In genomic region chr5:39217365-39218281, GRCh38 we compare ENCODE assay signal across 8 cellular contexts. TPM values are rescaled to one million over a fixed set of nuclear protein-coding genes. Genes with fewer than 3 reads are reported as not detected.
DNase-seq lines count a peak whose midpoint lies in the region; ATAC-seq, FAIRE-seq and TF ChIP-seq lines count a peak whose summit lies in the region.

No MANE protein-coding gene starts in this region.

- dilution Hi-C loops in mammary epithelial cell (cut with HindIII; ENCODE audit: low sequenced_read_pairs), result no loop called here

- DNase-seq in NCI-H2227 (lab: John Stamatoyannopoulos, UW; ENCODE audit: unreplicated experiment) (peak; percentile 75), WERI-Rb-1 (peak; percentile 62), mammary epithelial cell (peak; percentile 78), islet precursor cell (peak; percentile 73)
- peak; percentile 26 to 54 for DNase-seq in stimulated activated CD4-positive, alpha-beta T cell treated with anti-CD3 and anti-CD28 coated beads, Interleukin-15, amount 100 ng/mL, for 1 hour (ENCODE audit: low read depth in 1 of 2, low spot score in 1 of 2)

- TF ChIP-seq CTCF in WERI-Rb-1 (IDR thresholded peaks at IDR 0.05; ENCODE audit: low read depth, low read length), result peak; percentile 87
- TF ChIP-seq CTCF in mammary epithelial cell (conservative IDR thresholded peaks at IDR 0.05 in 1 of 2, IDR thresholded peaks at IDR 0.05 in 1 of 2; ENCODE audit: extremely low read depth in 1 of 2, insufficient read depth in 1 of 2, low read depth in 1 of 2, low read length in 2 of 2), result peak; percentile 97 to 99

- ATAC-seq in GM18511 (IDR thresholded peaks at IDR 0.05; ENCODE audit: unreplicated experiment) (peak; percentile 89), HG03060 (IDR thresholded peaks at IDR 0.05; ENCODE audit: low read depth, unreplicated experiment) (peak; percentile 71)

- no peaks in the 10 kb centered on the region for H4K20me1 ChIP-seq in mammary epithelial cell (ENCODE audit: insufficient read depth, low read length)

- no peaks in the 10 kb centered on the region for H3K27me3 ChIP-seq in WERI-Rb-1 (ENCODE audit: insufficient read depth, low read depth, severe bottlenecking)
- H3K27me3 ChIP-seq in mammary epithelial cell (ENCODE audit: insufficient read depth, low read length), result no peaks in the 10 kb centered on the region

- 63% methylated on average over 16 of the region's 16 CpGs for WGBS in mammary epithelial cell (ENCODE audit: low coverage, missing lambda C conversion rate)

- in situ Hi-C loops in mammary epithelial cell (cut with MboI; ENCODE audit: low sequenced_read_pairs in 2 of 2), result loop anchor here (5.0 kb wide), 1 partner anchor 65 kb away; no protein-coding TSS in a partner anchor

- H3K4me2 ChIP-seq in mammary epithelial cell (ENCODE audit: insufficient read depth, low read depth, low read length), result no peak overlapping the region

- H3K9me3 ChIP-seq in WERI-Rb-1 (ENCODE audit: severe bottlenecking), result no peaks in the 10 kb centered on the region
- no peaks in the 10 kb centered on the region for H3K9me3 ChIP-seq in mammary epithelial cell (replicated peaks; ENCODE audit: insufficient read depth, low read length)

- H3K9ac ChIP-seq in mammary epithelial cell (ENCODE audit: insufficient read depth, low read length), result no peak overlapping the region

- no peaks in the 10 kb centered on the region for H3K36me3 ChIP-seq in WERI-Rb-1
- H3K36me3 ChIP-seq in mammary epithelial cell (ENCODE audit: insufficient read depth, low read length), result no peaks in the 10 kb centered on the region

- peak; percentile 95 for FAIRE-seq in A204.1 (lab: Jason Lieb, UNC)

- intact Hi-C loops in mammary epithelial cell (cut with micrococcal nuclease), result loop anchor here (1.0 to 5.0 kb wide), 6 partner anchors 66 to 353 kb away; no protein-coding TSS in a partner anchor

- H3K4me1 ChIP-seq in mammary epithelial cell (ENCODE audit: insufficient read depth, low read length), result peaks cover 17% of the 10 kb centered on the region

- CTCF ChIA-PET in mammary epithelial cell (lab: Charles Lee; ENCODE audit: low non-redundant PET), result interaction anchor here (0.5 to 0.7 kb wide), 8 partner anchors 10 to 365 kb away, joined by 3 to 5 read pairs (median 4); no protein-coding TSS in a partner anchor

- H3K4me3 ChIP-seq in WERI-Rb-1 (ENCODE audit: low read depth, low read length) (no peak overlapping the region), mammary epithelial cell (replicated peaks in 1 of 3; ENCODE audit: insufficient read depth in 1 of 3, low read depth in 2 of 3, low read length in 3 of 3) (no peak overlapping the region)

- H2AFZ ChIP-seq in mammary epithelial cell (ENCODE audit: low read depth, low read length), result no peak overlapping the region

- H3K27ac ChIP-seq in WERI-Rb-1 (no peak overlapping the region), mammary epithelial cell (ENCODE audit: insufficient read depth, low read depth, low read length) (no peak overlapping the region)

- no peaks in the 10 kb centered on the region for H3K79me2 ChIP-seq in mammary epithelial cell (ENCODE audit: insufficient read depth, low read length)

- no TSS peak for BruUV-seq in mammary epithelial cell (replicated peaks; lab: Mats Ljungman, UMichigan)

RNA-seq across cellular contexts. Expression of gene FYB1, which starts 1.7 kb away (rescaled TPM):
- total RNA-seq in mammary epithelial cell, result 1 to 10 TPM; 2.0 to 6.6 TPM
- polyA plus RNA-seq in mammary epithelial cell, result 1.2 TPM
- polyA minus RNA-seq in mammary epithelial cell, result 0.16 TPM
